1 cellular context compared by ENCODE assay signal in the genomic region with DNA sequence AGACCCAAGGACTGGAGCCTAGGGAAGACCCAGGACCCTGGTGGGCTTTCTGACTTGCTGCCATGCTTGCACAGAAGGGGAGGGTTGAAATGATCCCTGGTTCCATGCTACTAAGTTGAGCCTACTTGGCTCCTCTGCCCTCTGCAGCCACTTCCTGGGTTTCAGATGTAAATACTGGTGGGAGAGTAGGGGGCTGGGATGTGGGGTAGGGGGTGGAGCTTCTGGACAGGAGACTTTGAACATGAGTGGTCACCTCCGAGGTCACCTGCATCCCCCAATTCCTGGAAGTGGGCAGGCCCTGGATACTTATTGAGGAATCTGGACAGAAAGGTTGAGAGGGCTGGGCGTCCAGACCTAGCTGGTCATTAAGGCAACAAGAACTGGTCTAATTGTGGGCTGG.
TF ChIP-seq lines count a peak whose summit lies in the region.

No MANE protein-coding gene starts in this region.

TF ChIP-seq in GM23338, 12 proteins besides CTCF, POLR2A, EP300 and RAD21 (continued from another document):
- TF ChIP-seq, protein P1, sequence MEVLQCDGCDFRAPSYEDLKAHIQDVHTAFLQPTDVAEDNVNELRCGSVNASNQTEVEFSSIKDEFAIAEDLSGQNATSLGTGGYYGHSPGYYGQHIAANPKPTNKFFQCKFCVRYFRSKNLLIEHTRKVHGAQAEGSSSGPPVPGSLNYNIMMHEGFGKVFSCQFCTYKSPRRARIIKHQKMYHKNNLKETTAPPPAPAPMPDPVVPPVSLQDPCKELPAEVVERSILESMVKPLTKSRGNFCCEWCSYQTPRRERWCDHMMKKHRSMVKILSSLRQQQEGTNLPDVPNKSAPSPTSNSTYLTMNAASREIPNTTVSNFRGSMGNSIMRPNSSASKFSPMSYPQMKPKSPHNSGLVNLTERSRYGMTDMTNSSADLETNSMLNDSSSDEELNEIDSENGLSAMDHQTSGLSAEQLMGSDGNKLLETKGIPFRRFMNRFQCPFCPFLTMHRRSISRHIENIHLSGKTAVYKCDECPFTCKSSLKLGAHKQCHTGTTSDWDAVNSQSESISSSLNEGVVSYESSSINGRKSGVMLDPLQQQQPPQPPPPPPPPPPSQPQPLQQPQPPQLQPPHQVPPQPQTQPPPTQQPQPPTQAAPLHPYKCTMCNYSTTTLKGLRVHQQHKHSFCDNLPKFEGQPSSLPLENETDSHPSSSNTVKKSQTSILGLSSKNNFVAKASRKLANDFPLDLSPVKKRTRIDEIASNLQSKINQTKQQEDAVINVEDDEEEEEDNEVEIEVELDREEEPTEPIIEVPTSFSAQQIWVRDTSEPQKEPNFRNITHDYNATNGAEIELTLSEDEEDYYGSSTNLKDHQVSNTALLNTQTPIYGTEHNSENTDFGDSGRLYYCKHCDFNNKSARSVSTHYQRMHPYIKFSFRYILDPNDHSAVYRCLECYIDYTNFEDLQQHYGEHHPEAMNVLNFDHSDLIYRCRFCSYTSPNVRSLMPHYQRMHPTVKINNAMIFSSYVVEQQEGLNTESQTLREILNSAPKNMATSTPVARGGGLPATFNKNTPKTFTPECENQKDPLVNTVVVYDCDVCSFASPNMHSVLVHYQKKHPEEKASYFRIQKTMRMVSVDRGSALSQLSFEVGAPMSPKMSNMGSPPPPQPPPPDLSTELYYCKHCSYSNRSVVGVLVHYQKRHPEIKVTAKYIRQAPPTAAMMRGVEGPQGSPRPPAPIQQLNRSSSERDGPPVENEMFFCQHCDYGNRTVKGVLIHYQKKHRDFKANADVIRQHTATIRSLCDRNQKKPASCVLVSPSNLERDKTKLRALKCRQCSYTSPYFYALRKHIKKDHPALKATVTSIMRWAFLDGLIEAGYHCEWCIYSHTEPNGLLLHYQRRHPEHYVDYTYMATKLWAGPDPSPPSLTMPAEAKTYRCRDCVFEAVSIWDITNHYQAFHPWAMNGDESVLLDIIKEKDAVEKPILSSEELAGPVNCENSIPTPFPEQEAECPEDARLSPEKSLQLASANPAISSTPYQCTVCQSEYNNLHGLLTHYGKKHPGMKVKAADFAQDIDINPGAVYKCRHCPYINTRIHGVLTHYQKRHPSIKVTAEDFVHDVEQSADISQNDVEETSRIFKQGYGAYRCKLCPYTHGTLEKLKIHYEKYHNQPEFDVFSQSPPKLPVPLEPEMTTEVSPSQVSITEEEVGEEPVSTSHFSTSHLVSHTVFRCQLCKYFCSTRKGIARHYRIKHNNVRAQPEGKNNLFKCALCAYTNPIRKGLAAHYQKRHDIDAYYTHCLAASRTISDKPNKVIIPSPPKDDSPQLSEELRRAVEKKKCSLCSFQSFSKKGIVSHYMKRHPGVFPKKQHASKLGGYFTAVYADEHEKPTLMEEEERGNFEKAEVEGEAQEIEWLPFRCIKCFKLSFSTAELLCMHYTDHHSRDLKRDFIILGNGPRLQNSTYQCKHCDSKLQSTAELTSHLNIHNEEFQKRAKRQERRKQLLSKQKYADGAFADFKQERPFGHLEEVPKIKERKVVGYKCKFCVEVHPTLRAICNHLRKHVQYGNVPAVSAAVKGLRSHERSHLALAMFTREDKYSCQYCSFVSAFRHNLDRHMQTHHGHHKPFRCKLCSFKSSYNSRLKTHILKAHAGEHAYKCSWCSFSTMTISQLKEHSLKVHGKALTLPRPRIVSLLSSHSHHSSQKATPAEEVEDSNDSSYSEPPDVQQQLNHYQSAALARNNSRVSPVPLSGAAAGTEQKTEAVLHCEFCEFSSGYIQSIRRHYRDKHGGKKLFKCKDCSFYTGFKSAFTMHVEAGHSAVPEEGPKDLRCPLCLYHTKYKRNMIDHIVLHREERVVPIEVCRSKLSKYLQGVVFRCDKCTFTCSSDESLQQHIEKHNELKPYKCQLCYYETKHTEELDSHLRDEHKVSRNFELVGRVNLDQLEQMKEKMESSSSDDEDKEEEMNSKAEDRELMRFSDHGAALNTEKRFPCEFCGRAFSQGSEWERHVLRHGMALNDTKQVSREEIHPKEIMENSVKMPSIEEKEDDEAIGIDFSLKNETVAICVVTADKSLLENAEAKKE (CRISPR knock-in tag; IDR thresholded peaks at IDR 0.05): no peak
- TF ChIP-seq ZNF331 (CRISPR knock-in tag; IDR thresholded peaks at IDR 0.05; ENCODE audit: low read depth): no peak
- no peak for TF ChIP-seq CREB1 (CRISPR knock-in tag; IDR thresholded peaks at IDR 0.05; ENCODE audit: low read depth)
- no peak for TF ChIP-seq STAT1 (IDR thresholded peaks at IDR 0.05; ENCODE audit: unreplicated experiment)
- TF ChIP-seq, protein P2, sequence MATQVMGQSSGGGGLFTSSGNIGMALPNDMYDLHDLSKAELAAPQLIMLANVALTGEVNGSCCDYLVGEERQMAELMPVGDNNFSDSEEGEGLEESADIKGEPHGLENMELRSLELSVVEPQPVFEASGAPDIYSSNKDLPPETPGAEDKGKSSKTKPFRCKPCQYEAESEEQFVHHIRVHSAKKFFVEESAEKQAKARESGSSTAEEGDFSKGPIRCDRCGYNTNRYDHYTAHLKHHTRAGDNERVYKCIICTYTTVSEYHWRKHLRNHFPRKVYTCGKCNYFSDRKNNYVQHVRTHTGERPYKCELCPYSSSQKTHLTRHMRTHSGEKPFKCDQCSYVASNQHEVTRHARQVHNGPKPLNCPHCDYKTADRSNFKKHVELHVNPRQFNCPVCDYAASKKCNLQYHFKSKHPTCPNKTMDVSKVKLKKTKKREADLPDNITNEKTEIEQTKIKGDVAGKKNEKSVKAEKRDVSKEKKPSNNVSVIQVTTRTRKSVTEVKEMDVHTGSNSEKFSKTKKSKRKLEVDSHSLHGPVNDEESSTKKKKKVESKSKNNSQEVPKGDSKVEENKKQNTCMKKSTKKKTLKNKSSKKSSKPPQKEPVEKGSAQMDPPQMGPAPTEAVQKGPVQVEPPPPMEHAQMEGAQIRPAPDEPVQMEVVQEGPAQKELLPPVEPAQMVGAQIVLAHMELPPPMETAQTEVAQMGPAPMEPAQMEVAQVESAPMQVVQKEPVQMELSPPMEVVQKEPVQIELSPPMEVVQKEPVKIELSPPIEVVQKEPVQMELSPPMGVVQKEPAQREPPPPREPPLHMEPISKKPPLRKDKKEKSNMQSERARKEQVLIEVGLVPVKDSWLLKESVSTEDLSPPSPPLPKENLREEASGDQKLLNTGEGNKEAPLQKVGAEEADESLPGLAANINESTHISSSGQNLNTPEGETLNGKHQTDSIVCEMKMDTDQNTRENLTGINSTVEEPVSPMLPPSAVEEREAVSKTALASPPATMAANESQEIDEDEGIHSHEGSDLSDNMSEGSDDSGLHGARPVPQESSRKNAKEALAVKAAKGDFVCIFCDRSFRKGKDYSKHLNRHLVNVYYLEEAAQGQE (IDR thresholded peaks at IDR 0.05; ENCODE audit: unreplicated experiment): no peak
- TF ChIP-seq ZNF114 (CRISPR knock-in tag; IDR thresholded peaks at IDR 0.05): no peak
- TF ChIP-seq, protein P3, sequence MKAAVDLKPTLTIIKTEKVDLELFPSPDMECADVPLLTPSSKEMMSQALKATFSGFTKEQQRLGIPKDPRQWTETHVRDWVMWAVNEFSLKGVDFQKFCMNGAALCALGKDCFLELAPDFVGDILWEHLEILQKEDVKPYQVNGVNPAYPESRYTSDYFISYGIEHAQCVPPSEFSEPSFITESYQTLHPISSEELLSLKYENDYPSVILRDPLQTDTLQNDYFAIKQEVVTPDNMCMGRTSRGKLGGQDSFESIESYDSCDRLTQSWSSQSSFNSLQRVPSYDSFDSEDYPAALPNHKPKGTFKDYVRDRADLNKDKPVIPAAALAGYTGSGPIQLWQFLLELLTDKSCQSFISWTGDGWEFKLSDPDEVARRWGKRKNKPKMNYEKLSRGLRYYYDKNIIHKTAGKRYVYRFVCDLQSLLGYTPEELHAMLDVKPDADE (IDR thresholded peaks at IDR 0.05): no peak
- TF ChIP-seq EZH2phosphoT487 (IDR thresholded peaks at IDR 0.05; ENCODE audit: unreplicated experiment): no peak
